Comparison of ENCODE assay signal across 1 cellular context in the genomic region with DNA sequence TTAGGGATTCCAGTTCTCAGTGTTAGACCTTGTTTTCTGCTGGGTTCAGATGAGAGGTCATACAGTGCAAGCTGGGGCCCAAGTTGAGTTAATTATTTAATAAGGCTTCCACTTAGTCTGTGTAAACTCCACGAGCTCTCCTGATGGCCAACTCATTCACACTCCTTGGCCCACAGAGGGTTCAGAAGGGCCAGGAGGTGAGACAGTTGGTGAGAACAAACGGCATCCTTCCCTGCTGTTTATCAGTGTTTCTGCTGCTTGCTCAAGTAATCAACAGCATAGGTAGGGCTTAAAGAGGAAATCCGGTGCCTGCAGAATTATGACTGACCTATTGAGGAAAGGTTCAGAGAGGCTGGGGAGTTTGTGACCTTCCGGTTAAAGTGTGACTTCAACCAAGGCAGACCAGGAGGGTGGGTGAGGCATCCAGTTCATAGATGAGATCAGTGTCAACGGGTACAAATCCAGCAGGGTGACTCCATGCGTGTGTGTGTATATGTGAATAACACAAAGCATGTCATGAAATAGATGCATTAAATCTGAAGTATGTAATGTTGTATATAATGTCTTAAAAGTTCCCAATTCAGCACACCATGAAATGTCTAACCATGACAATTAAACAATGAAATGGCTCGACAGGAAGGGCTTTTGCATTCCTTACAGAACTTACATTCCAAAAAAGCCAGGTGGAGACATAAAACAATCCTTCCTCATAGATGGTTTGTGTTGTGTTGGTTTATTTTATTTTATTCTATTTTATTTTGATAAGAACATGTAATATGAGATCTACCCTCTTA.
A peak's percentile ranks its signal among the peaks of the same experiment; 100 is the strongest.
TF ChIP-seq lines count a peak whose summit lies in the region.

No MANE protein-coding gene starts in this region.

TF ChIP-seq in HepG2, 621 proteins besides CTCF, POLR2A, EP300 and RAD21 (continued from another document and continues in another):
- TF ChIP-seq, protein P1, sequence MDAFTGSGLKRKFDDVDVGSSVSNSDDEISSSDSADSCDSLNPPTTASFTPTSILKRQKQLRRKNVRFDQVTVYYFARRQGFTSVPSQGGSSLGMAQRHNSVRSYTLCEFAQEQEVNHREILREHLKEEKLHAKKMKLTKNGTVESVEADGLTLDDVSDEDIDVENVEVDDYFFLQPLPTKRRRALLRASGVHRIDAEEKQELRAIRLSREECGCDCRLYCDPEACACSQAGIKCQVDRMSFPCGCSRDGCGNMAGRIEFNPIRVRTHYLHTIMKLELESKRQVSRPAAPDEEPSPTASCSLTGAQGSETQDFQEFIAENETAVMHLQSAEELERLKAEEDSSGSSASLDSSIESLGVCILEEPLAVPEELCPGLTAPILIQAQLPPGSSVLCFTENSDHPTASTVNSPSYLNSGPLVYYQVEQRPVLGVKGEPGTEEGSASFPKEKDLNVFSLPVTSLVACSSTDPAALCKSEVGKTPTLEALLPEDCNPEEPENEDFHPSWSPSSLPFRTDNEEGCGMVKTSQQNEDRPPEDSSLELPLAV (CRISPR knock-in tag; conservative IDR thresholded peaks at IDR 0.05; ENCODE audit: low read depth) = no peak
- TF ChIP-seq, protein P2, sequence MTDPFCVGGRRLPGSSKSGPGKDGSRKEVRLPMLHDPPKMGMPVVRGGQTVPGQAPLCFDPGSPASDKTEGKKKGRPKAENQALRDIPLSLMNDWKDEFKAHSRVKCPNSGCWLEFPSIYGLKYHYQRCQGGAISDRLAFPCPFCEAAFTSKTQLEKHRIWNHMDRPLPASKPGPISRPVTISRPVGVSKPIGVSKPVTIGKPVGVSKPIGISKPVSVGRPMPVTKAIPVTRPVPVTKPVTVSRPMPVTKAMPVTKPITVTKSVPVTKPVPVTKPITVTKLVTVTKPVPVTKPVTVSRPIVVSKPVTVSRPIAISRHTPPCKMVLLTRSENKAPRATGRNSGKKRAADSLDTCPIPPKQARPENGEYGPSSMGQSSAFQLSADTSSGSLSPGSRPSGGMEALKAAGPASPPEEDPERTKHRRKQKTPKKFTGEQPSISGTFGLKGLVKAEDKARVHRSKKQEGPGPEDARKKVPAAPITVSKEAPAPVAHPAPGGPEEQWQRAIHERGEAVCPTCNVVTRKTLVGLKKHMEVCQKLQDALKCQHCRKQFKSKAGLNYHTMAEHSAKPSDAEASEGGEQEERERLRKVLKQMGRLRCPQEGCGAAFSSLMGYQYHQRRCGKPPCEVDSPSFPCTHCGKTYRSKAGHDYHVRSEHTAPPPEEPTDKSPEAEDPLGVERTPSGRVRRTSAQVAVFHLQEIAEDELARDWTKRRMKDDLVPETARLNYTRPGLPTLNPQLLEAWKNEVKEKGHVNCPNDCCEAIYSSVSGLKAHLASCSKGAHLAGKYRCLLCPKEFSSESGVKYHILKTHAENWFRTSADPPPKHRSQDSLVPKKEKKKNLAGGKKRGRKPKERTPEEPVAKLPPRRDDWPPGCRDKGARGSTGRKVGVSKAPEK (CRISPR knock-in tag; IDR thresholded peaks at IDR 0.05; ENCODE audit: borderline replicate concordance) = peak; percentile 98; the same call in 1 of the 2 replicates
- TF ChIP-seq ZNF709 (CRISPR knock-in tag; IDR thresholded peaks at IDR 0.05) (no peak), ETV5 (CRISPR knock-in tag; IDR thresholded peaks at IDR 0.05; ENCODE audit: borderline replicate concordance) (peak; percentile 99), HMG20A (CRISPR knock-in tag; IDR thresholded peaks at IDR 0.05; ENCODE audit: borderline replicate concordance) (peak; percentile 96), SP4 (CRISPR knock-in tag; IDR thresholded peaks at IDR 0.05) (peak; percentile 59; the same call in 1 of the 2 replicates), ISL2 (CRISPR knock-in tag; IDR thresholded peaks at IDR 0.05) (peak; percentile 86), LCORL (IDR thresholded peaks at IDR 0.05) (no peak), LCORL (CRISPR knock-in tag; IDR thresholded peaks at IDR 0.05) (peak; percentile 71), HOXA7 (CRISPR knock-in tag; IDR thresholded peaks at IDR 0.05) (no peak), FOXA1 (IDR thresholded peaks at IDR 0.05) (no peak), FOXA1 (CRISPR knock-in tag; IDR thresholded peaks at IDR 0.05) (peak; percentile 83), ZFP37 (CRISPR knock-in tag; IDR thresholded peaks at IDR 0.05; ENCODE audit: borderline replicate concordance) (0 out of 2 replicates have a peak, but pooled peaks have one; percentile 54), GTF3A (CRISPR knock-in tag; conservative IDR thresholded peaks at IDR 0.05) (0 out of 2 replicates have a peak, but pooled peaks have one; percentile 73), CBX2 (IDR thresholded peaks at IDR 0.05; ENCODE audit: low read depth, low read length) (no peak), CBX2 (CRISPR knock-in tag; IDR thresholded peaks at IDR 0.05; ENCODE audit: low read depth) (no peak), ZNF672 (CRISPR knock-in tag; IDR thresholded peaks at IDR 0.05) (no peak), NCOA5 (CRISPR knock-in tag; IDR thresholded peaks at IDR 0.05) (no peak), MTA1 (CRISPR knock-in tag; IDR thresholded peaks at IDR 0.05; ENCODE audit: borderline replicate concordance) (peak; percentile 76; the same call in 1 of the 2 replicates), ZNF629 (CRISPR knock-in tag; conservative IDR thresholded peaks at IDR 0.05) (peak; percentile 67), PAX8 (CRISPR knock-in tag; IDR thresholded peaks at IDR 0.05; ENCODE audit: borderline replicate concordance) (no peak), ZNF234 (CRISPR knock-in tag; conservative IDR thresholded peaks at IDR 0.05) (no peak), MIXL1 (CRISPR knock-in tag; IDR thresholded peaks at IDR 0.05) (peak; percentile 98), MTF1 (CRISPR knock-in tag; IDR thresholded peaks at IDR 0.05) (no peak), ZNF7 (CRISPR knock-in tag; IDR thresholded peaks at IDR 0.05) (no peak), DPF2 (CRISPR knock-in tag; IDR thresholded peaks at IDR 0.05; ENCODE audit: borderline replicate concordance, low read depth) (peak; percentile 98), U2AF2 (IDR thresholded peaks at IDR 0.05; ENCODE audit: low read depth, low read length) (no peak), ZNF264 (CRISPR knock-in tag; IDR thresholded peaks at IDR 0.05) (peak; percentile 59; the same call in 1 of the 2 replicates), HOXA3 (CRISPR knock-in tag; IDR thresholded peaks at IDR 0.05) (peak; percentile 92), CBFB (CRISPR knock-in tag; IDR thresholded peaks at IDR 0.05) (peak; percentile 75), ZNF546 (CRISPR knock-in tag; conservative IDR thresholded peaks at IDR 0.05) (no peak), ZNF205 (CRISPR knock-in tag; IDR thresholded peaks at IDR 0.05) (0 out of 2 replicates have a peak, but pooled peaks have one; percentile 67), ZNF121 (CRISPR knock-in tag; IDR thresholded peaks at IDR 0.05) (no peak)
- TF ChIP-seq, protein P3, sequence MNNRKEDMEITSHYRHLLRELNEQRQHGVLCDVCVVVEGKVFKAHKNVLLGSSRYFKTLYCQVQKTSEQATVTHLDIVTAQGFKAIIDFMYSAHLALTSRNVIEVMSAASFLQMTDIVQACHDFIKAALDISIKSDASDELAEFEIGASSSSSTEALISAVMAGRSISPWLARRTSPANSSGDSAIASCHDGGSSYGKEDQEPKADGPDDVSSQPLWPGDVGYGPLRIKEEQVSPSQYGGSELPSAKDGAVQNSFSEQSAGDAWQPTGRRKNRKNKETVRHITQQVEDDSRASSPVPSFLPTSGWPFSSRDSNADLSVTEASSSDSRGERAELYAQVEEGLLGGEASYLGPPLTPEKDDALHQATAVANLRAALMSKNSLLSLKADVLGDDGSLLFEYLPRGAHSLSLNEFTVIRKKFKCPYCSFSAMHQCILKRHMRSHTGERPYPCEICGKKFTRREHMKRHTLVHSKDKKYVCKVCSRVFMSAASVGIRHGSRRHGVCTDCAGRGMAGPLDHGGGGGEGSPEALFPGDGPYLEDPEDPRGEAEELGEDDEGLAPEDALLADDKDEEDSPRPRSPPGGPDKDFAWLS (CRISPR knock-in tag; IDR thresholded peaks at IDR 0.05; ENCODE audit: borderline replicate concordance) = no peak; the same call in 1 of the 2 replicates
- TF ChIP-seq, protein P4, sequence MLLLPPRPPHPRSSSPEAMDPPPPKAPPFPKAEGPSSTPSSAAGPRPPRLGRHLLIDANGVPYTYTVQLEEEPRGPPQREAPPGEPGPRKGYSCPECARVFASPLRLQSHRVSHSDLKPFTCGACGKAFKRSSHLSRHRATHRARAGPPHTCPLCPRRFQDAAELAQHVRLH (CRISPR knock-in tag; IDR thresholded peaks at IDR 0.05; ENCODE audit: borderline replicate concordance, low read depth) = peak; percentile 98; the same call in 1 of the 2 replicates
- TF ChIP-seq, protein P5, sequence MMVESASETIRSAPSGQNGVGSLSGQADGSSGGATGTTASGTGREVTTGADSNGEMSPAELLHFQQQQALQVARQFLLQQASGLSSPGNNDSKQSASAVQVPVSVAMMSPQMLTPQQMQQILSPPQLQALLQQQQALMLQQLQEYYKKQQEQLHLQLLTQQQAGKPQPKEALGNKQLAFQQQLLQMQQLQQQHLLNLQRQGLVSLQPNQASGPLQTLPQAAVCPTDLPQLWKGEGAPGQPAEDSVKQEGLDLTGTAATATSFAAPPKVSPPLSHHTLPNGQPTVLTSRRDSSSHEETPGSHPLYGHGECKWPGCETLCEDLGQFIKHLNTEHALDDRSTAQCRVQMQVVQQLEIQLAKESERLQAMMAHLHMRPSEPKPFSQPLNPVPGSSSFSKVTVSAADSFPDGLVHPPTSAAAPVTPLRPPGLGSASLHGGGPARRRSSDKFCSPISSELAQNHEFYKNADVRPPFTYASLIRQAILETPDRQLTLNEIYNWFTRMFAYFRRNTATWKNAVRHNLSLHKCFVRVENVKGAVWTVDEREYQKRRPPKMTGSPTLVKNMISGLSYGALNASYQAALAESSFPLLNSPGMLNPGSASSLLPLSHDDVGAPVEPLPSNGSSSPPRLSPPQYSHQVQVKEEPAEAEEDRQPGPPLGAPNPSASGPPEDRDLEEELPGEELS (CRISPR knock-in tag; IDR thresholded peaks at IDR 0.05) = peak; percentile 100
- TF ChIP-seq, protein P6, sequence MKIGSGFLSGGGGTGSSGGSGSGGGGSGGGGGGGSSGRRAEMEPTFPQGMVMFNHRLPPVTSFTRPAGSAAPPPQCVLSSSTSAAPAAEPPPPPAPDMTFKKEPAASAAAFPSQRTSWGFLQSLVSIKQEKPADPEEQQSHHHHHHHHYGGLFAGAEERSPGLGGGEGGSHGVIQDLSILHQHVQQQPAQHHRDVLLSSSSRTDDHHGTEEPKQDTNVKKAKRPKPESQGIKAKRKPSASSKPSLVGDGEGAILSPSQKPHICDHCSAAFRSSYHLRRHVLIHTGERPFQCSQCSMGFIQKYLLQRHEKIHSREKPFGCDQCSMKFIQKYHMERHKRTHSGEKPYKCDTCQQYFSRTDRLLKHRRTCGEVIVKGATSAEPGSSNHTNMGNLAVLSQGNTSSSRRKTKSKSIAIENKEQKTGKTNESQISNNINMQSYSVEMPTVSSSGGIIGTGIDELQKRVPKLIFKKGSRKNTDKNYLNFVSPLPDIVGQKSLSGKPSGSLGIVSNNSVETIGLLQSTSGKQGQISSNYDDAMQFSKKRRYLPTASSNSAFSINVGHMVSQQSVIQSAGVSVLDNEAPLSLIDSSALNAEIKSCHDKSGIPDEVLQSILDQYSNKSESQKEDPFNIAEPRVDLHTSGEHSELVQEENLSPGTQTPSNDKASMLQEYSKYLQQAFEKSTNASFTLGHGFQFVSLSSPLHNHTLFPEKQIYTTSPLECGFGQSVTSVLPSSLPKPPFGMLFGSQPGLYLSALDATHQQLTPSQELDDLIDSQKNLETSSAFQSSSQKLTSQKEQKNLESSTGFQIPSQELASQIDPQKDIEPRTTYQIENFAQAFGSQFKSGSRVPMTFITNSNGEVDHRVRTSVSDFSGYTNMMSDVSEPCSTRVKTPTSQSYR (CRISPR knock-in tag; IDR thresholded peaks at IDR 0.05; ENCODE audit: borderline replicate concordance) = peak; percentile 49; the same call in 1 of the 2 replicates
- TF ChIP-seq, protein P7, sequence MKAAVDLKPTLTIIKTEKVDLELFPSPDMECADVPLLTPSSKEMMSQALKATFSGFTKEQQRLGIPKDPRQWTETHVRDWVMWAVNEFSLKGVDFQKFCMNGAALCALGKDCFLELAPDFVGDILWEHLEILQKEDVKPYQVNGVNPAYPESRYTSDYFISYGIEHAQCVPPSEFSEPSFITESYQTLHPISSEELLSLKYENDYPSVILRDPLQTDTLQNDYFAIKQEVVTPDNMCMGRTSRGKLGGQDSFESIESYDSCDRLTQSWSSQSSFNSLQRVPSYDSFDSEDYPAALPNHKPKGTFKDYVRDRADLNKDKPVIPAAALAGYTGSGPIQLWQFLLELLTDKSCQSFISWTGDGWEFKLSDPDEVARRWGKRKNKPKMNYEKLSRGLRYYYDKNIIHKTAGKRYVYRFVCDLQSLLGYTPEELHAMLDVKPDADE (CRISPR knock-in tag; IDR thresholded peaks at IDR 0.05) = no peak
- TF ChIP-seq, protein P8, sequence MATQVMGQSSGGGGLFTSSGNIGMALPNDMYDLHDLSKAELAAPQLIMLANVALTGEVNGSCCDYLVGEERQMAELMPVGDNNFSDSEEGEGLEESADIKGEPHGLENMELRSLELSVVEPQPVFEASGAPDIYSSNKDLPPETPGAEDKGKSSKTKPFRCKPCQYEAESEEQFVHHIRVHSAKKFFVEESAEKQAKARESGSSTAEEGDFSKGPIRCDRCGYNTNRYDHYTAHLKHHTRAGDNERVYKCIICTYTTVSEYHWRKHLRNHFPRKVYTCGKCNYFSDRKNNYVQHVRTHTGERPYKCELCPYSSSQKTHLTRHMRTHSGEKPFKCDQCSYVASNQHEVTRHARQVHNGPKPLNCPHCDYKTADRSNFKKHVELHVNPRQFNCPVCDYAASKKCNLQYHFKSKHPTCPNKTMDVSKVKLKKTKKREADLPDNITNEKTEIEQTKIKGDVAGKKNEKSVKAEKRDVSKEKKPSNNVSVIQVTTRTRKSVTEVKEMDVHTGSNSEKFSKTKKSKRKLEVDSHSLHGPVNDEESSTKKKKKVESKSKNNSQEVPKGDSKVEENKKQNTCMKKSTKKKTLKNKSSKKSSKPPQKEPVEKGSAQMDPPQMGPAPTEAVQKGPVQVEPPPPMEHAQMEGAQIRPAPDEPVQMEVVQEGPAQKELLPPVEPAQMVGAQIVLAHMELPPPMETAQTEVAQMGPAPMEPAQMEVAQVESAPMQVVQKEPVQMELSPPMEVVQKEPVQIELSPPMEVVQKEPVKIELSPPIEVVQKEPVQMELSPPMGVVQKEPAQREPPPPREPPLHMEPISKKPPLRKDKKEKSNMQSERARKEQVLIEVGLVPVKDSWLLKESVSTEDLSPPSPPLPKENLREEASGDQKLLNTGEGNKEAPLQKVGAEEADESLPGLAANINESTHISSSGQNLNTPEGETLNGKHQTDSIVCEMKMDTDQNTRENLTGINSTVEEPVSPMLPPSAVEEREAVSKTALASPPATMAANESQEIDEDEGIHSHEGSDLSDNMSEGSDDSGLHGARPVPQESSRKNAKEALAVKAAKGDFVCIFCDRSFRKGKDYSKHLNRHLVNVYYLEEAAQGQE (IDR thresholded peaks at IDR 0.05; ENCODE audit: borderline replicate concordance in 1 of 2, low read depth in 1 of 2, low read length in 2 of 2) = peak in 1 of 2 experiments; percentile 58; a peak in 1 of 4 replicates
